ENCODE assay signal across 11 cellular contexts in the genomic region with DNA sequence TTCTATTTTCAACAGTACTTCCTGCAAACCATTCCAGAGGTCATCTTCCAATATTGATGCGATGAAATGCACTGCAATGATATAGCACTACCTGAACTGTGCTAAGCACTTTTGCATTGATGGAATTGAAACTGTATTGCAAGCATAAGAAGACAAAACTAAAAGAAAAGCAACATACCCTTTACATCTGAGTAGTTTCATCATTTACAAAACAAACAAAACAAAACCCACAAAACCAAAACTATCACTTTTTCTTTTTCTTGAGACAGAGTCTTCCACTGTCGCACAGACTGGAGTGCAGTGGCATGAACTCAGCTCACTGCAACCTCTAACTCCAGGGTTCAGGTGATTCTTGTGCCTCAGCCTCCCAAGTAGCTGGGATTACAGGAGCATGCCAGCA.
"Had no signal": no experiment of that assay in that cellular context is flagged by ENCODE, and none has a peak within 500 bp of the region (broad histone marks: within the 10 kb centered on the region; RNA-seq: fewer than 3 reads in every experiment).

No MANE protein-coding gene starts in this region.

- H3K9me3 ChIP-seq: gastrocnemius medialis, heart right ventricle, prostate gland, suprapubic skin had no signal

- H3K27ac ChIP-seq: gastrocnemius medialis, heart right ventricle, suprapubic skin had no signal

- H3K36me3 ChIP-seq: gastrocnemius medialis, heart right ventricle, prostate gland, suprapubic skin had no signal

- H3K27me3 ChIP-seq: dorsolateral prefrontal cortex, gastrocnemius medialis, heart right ventricle, suprapubic skin had no signal

- H3K4me3 ChIP-seq: gastrocnemius medialis, heart right ventricle, prostate gland, suprapubic skin had no signal

- DNase-seq: activated CD4-positive, CD25-positive, alpha-beta regulatory T cell; dorsolateral prefrontal cortex; erythroblast; gastrocnemius medialis; heart right ventricle; left colon; right cardiac atrium; small intestine; stimulated activated naive CD8-positive, alpha-beta T cell treated with anti-CD3 and anti-CD28 coated beads, Interleukin-15, Interleukin-2, amounts not matched to agents 100 U/mL and 50 U/mL, for 24 hours had no signal

- H3K4me1 ChIP-seq: prostate gland had no signal

- ATAC-seq: gastrocnemius medialis; left colon; right cardiac atrium; stimulated activated naive CD8-positive, alpha-beta T cell treated with anti-CD3 and anti-CD28 coated beads, Interleukin-15, Interleukin-2, amounts not matched to agents 100 U/mL and 50 U/mL, for 24 hours had no signal
